Comparison of ENCODE assay signal across 10 cellular contexts in the genomic region with DNA sequence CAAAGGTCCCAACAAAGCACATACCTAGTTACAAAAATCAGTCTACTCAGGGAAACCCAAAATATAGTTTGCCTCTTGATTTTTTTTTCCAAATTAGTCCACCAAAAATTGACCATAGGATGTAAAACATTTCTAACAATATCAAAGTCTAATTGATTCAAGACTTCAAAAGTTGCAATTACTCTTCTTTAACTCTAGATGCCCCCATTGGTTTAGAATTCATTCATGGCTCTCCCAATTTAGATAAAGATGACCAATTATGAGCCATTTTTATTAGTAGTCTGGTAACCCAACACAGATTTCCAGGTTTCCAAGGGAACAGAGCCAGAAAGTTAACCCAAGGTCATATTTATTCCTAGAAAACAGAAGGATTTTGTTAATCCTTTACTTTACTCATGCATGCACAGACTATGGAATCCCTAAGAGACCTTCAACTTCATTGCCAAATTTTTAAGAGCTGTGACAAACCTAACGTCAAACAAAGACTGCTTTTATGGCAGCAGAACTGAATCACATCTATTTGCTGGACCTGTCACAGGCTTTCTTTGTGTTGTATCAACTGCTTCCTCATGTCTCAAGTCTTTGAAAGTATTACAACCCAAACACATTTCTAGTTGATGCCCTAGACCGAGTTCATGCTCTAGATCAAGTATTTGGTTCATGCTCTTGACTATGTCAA. TPM values are rescaled to one million over a fixed set of nuclear protein-coding genes. Genes with fewer than 3 reads are reported as not detected.
A peak's percentile ranks its signal among the peaks of the same experiment; 100 is the strongest.
DNase-seq lines count a peak whose midpoint lies in the region; ATAC-seq and TF ChIP-seq lines count a peak whose summit lies in the region.
"Had no signal": no experiment of that assay in that cellular context is flagged by ENCODE, and none has a peak within 500 bp of the region (broad histone marks: within the 10 kb centered on the region; RNA-seq: fewer than 3 reads in every experiment).

No MANE protein-coding gene starts in this region.

- H3K4me3 ChIP-seq in left ventricle myocardium inferior (no peak overlapping the region), fibroblast of villous mesenchyme (ENCODE audit: low read depth, low read length) (no peak overlapping the region), upper lobe of left lung (no peak overlapping the region)

- H3K36me3 ChIP-seq in left ventricle myocardium inferior (peaks cover 52% of the 10 kb centered on the region), upper lobe of left lung (no peaks in the 10 kb centered on the region)

- no peak for TF ChIP-seq EP300 in upper lobe of left lung (IDR thresholded peaks at IDR 0.05)

- H3K27me3 ChIP-seq in left ventricle myocardium inferior (ENCODE audit: low read depth) (no peaks in the 10 kb centered on the region), upper lobe of left lung (no peaks in the 10 kb centered on the region)

- H3K4me1 ChIP-seq in left ventricle myocardium inferior (peaks cover 3% of the 10 kb centered on the region), upper lobe of left lung (no peaks in the 10 kb centered on the region)

- H3K9me3 ChIP-seq in left ventricle myocardium inferior (replicated peaks) (no peaks in the 10 kb centered on the region), upper lobe of left lung (no peaks in the 10 kb centered on the region)

- DNase-seq in left ventricle myocardium inferior = no peak
- DNase-seq in left cardiac atrium = no peak
- peak; percentile 0 for DNase-seq in NCI-H748 treated with DMSO at 0.1 percent for 48 hours (lab: John Stamatoyannopoulos, UW)
- peak; percentile 25 for DNase-seq in fibroblast of villous mesenchyme (ENCODE audit: low read depth)
- DNase-seq in upper lobe of left lung = no peak
- no peak for DNase-seq in NCI-H2196 (lab: John Stamatoyannopoulos, UW; ENCODE audit: unreplicated experiment)

- TF ChIP-seq CTCF in left ventricle myocardium inferior (IDR thresholded peaks at IDR 0.05; ENCODE audit: borderline replicate concordance) (peak; percentile 45), fibroblast of villous mesenchyme (IDR thresholded peaks at IDR 0.05; ENCODE audit: insufficient read depth, low read depth, low read length) (peak; percentile 38), upper lobe of left lung (IDR thresholded peaks at IDR 0.05) (peak in 4 of 6 experiments; percentile 22 to 43 (median 30))

- intact Hi-C loops in left ventricle myocardium inferior (cut with micrococcal nuclease) (loop anchor here (5.0 kb wide), 1 partner anchor 164 kb away; no protein-coding TSS in a partner anchor), left cardiac atrium (cut with DNase I) (loop anchor here in 1 of 2 donors (10.0 kb wide), 1 partner anchor 161 kb away; no protein-coding TSS in a partner anchor)

- no peak for TF ChIP-seq POLR2A in upper lobe of left lung (IDR thresholded peaks at IDR 0.05)

- no peak overlapping the region for H3K27ac ChIP-seq in left ventricle myocardium inferior (replicated peaks)
- no peak overlapping the region for H3K27ac ChIP-seq in upper lobe of left lung
- H3K27ac ChIP-seq: epithelial cell of prostate had no signal

- ATAC-seq in left cardiac atrium (no peak), upper lobe of left lung (ENCODE audit: low FRiP score in 2 of 2) (no peak), GM18858 (IDR thresholded peaks at IDR 0.05; ENCODE audit: unreplicated experiment) (no peak), HG02610 (IDR thresholded peaks at IDR 0.05; ENCODE audit: unreplicated experiment) (no peak)

- WGBS in upper lobe of left lung, 2 donors = 38 to 50% methylated on average over 2 of the region's 2 CpGs

RNA-seq across cellular contexts. Expression of a gene that starts 55.3 kb away (rescaled TPM):
- total RNA-seq in left ventricle myocardium inferior (not detected), left cardiac atrium (not detected), fibroblast of villous mesenchyme (not detected in 2 replicates), upper lobe of left lung (not detected)
- total RNA-seq: skeletal muscle tissue had no signal

Comparison
In these comparisons a context has a peak if more than half of its experiments do, and no peak if none do; other contexts are left out.
1. DNase-seq: peak in NCI-H748 treated with DMSO at 0.1 percent for 48 hours (single experiment) and fibroblast of villous mesenchyme (single experiment); none in left ventricle myocardium inferior (single experiment), left cardiac atrium (single experiment), upper lobe of left lung (0 of 2) and NCI-H2196 (single experiment).
2. Peak in every context shown above with its lines, with median percentiles within 50 percentile points of each other: CTCF ChIP-seq.